Comparison of ENCODE assay signal across 1 cellular context in the genomic region with DNA sequence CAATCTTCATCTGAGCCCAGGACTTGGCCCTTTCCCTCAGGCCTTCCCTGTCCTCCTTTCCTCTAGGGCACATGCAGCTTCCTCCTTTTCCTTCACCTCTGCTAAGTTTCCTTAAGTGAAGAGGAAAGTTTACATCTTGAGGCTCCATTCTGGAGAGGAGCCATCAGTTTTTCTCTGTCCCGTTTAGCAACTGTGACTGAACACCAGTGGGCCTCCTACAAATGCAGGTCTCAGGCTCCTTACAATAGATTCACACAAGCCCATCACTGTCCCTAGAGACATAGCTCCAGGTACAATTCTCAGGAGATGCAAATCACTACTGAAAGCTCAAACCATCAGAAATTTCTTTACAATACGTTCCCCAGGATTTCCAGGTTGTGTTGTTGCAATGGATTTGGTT.
TF ChIP-seq lines count a peak whose summit lies in the region.

No MANE protein-coding gene starts in this region.

TF ChIP-seq in IMR-90, 13 proteins besides CTCF, POLR2A, EP300 and RAD21:
- TF ChIP-seq, protein P1, sequence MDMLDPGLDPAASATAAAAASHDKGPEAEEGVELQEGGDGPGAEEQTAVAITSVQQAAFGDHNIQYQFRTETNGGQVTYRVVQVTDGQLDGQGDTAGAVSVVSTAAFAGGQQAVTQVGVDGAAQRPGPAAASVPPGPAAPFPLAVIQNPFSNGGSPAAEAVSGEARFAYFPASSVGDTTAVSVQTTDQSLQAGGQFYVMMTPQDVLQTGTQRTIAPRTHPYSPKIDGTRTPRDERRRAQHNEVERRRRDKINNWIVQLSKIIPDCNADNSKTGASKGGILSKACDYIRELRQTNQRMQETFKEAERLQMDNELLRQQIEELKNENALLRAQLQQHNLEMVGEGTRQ (IDR thresholded peaks at IDR 0.05; ENCODE audit: low read depth, low read length): no peak
